ENCODE assay signal across 7 cellular contexts in the genomic region with DNA sequence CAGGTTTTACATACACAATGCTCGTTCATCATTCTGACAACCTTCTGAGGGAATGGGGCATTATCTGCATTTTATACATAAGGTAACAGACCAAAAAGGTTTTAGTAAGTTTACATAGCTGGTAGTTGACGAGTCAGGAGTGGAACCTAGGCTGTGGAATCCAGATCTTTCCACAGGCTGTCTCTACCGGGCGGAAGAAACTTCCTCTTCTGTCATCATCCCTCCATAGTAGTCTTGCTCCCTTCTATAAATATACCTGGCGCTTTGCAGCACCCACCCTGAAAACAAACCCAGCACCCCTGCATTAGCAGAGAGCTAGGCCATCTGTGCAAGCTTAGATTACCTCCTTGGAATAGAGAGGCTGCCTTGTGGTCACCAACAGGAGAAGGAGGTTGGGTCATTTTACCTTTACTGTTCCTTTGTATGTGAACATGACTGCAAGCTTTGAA. TPM values are rescaled to one million over a fixed set of nuclear protein-coding genes. Genes with fewer than 3 reads are reported as not detected.
DNase-seq lines count a peak whose midpoint lies in the region; ATAC-seq and TF ChIP-seq lines count a peak whose summit lies in the region.

No MANE protein-coding gene starts in this region.

- H3K4me3 ChIP-seq in HFF-Myc (replicated peaks; ENCODE audit: low read depth, low read length) (peak overlapping the region; percentile 79), Peyer's patch (peak overlapping the region; percentile 57 to 79 (median 62)), esophagus squamous epithelium (peak overlapping the region; percentile 61 to 89 (median 70)), gastrocnemius medialis (peak overlapping the region; percentile 60 to 68 (median 65))

- in situ Hi-C loops in gastrocnemius medialis (cut with MboI; ENCODE audit: low sequenced_read_pairs in 4 of 4), result no loop called here

- TF ChIP-seq CTCF in HFF-Myc (IDR thresholded peaks at IDR 0.05; ENCODE audit: low read depth, low read length, missing control alignments) (no peak), Peyer's patch (IDR thresholded peaks at IDR 0.05) (no peak), esophagus squamous epithelium (IDR thresholded peaks at IDR 0.05) (no peak), gastrocnemius medialis (IDR thresholded peaks at IDR 0.05 in 4 of 5, conservative IDR thresholded peaks at IDR 0.05 in 1 of 5) (no peak)

- intact Hi-C loops in esophagus squamous epithelium (cut with DNase I) (no loop called here), gastrocnemius medialis (cut with DNase I; ENCODE audit: low total_unique reads) (no loop called here)

- TF ChIP-seq POLR2A in Peyer's patch (IDR thresholded peaks at IDR 0.05), result no peak
- no peak for TF ChIP-seq POLR2A in esophagus squamous epithelium (IDR thresholded peaks at IDR 0.05)
- TF ChIP-seq POLR2A in gastrocnemius medialis (IDR thresholded peaks at IDR 0.05), result no peak

- H3K27ac ChIP-seq in Peyer's patch (peak overlapping the region in 3 of 4 donors; percentile 59 to 79 (median 78)), esophagus squamous epithelium (peak overlapping the region in 3 of 4 donors; percentile 29 to 73 (median 71)), gastrocnemius medialis (peak overlapping the region in 3 of 4 donors; percentile 57 to 70 (median 66))

- H3K27me3 ChIP-seq in Peyer's patch (no peaks in the 10 kb centered on the region), esophagus squamous epithelium (peaks cover 0 to 14% (median 0%) of the 10 kb centered on the region in 4 donors), gastrocnemius medialis (no peaks in the 10 kb centered on the region)

- DNase-seq in HFF-Myc (ENCODE audit: extremely low read depth, low read depth) (no peak), Peyer's patch (no peak), esophagus squamous epithelium (lab: John Stamatoyannopoulos, UW) (no peak), gastrocnemius medialis (no peak), DMS153 treated with DMSO at 0.1 percent for 48 hours (lab: John Stamatoyannopoulos, UW; ENCODE audit: unreplicated experiment) (no peak), activated gamma-delta T cell treated with Interleukin-2 at 50 U/mL for 16 hours (no peak)
- no peak for DNase-seq in stimulated activated naive CD4-positive, alpha-beta T cell treated with Interleukin-2 at 50 U/mL for 16 hours (lab: John Stamatoyannopoulos, UW)

- WGBS in esophagus squamous epithelium, 2 donors, result 38 to 74% methylated on average over 5 of the region's 5 CpGs

- H3K9me3 ChIP-seq in Peyer's patch, result no peaks in the 10 kb centered on the region
- H3K9me3 ChIP-seq in esophagus squamous epithelium, result no peaks in the 10 kb centered on the region
- no peaks in the 10 kb centered on the region for H3K9me3 ChIP-seq in gastrocnemius medialis

- H3K36me3 ChIP-seq in Peyer's patch (no peaks in the 10 kb centered on the region), esophagus squamous epithelium (no peaks in the 10 kb centered on the region), gastrocnemius medialis (no peaks in the 10 kb centered on the region)

- ATAC-seq in gastrocnemius medialis, result no peak

- H3K4me1 ChIP-seq in Peyer's patch (no peaks in the 10 kb centered on the region), esophagus squamous epithelium (peaks cover 0 to 18% (median 3%) of the 10 kb centered on the region in 3 donors), gastrocnemius medialis (peaks cover 0 to 9% of the 10 kb centered on the region in 2 donors)

RNA-seq across cellular contexts. Expression of gene TSPAN13, which starts 1.3 kb away (rescaled TPM):
- 10 to 100 TPM; 21.5 to 53.9 (median 33.1) TPM for total RNA-seq in Peyer's patch
- total RNA-seq in esophagus squamous epithelium, result 10 to 100 TPM in 3 of 4 donors, 1 to 10 TPM in 1; 9.5 to 16.7 (median 12.1) TPM
- 1 to 10 TPM; 2.8 to 8.3 (median 6.9) TPM for total RNA-seq in gastrocnemius medialis

RNA-seq across cellular contexts. Expression of gene AGR2, which starts 49.9 kb away (rescaled TPM):
- total RNA-seq in Peyer's patch, result 100 to 1,000 TPM in 3 of 4 donors, 10 to 100 TPM in 1; 49.5 to 282 (median 252) TPM
- 10 to 100 TPM in 1 of 4 donors, 1 to 10 TPM in 3; 1.6 to 12.4 (median 3.9) TPM for total RNA-seq in esophagus squamous epithelium
- 1 to 10 TPM in 1 of 4 donors, not detected in 3; 1.4 TPM for total RNA-seq in gastrocnemius medialis
